Comparison of ENCODE assay signal across 10 cellular contexts in genomic region chr3:9565316-9565715, GRCh38. TPM values are rescaled to one million over a fixed set of nuclear protein-coding genes. Genes with fewer than 3 reads are reported as not detected.
"Had no signal": no experiment of that assay in that cellular context is flagged by ENCODE, and none has a peak within 500 bp of the region (broad histone marks: within the 10 kb centered on the region; RNA-seq: fewer than 3 reads in every experiment).

No MANE protein-coding gene starts in this region.

- H3K27ac Mint-ChIP-seq: IgD-negative memory B cell had no signal

- FAIRE-seq: HepG2, HTR-8/SVneo had no signal

- ATAC-seq: HepG2 had no signal

- H3K9ac ChIP-seq: KMS-11 had no signal

- DNase-seq: IMR-90, KBM-7, KG1 had no signal

- H3K4me3 Mint-ChIP-seq: IgD-negative memory B cell had no signal

- H3K4me2 ChIP-seq: KMS-11 had no signal

- H3K27ac ChIP-seq: HL-60, KMS-11 had no signal

RNA-seq across cellular contexts. Expression of gene LHFPL4, which starts 11.7 kb away (rescaled TPM):
- total RNA-seq: HT-29, HT1080, IMR-90 had no signal
- polyA plus RNA-seq: IgD-negative memory B cell, IMR-90 had no signal
